16 cellular contexts compared by ENCODE assay signal in the genomic region with DNA sequence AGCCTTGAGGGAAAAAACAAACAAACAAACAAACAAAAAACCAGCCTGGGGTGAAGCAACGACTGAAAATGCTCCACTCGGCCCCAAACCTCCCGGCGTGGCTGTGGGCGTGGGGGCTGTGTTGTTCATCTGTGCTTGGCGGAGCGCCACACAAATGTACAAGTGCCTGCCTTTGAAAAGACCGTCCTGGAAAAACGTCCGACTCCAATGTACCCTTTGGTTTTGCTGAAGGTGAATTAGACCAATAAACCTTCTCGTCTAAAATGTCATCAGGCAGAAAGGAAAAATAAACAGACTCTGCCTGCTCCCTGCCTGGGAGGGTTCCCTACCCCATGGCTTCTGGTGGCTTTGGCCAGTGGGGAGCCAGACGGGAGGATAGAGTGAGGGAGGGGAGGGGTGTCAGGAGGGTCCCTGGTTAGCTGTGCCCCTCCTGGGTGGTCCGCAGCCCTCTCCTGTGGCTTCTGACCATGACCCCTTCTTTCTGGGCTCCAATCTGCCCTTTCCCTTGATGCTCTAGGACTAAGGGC.
DNase-seq lines count a peak whose midpoint lies in the region; ATAC-seq, FAIRE-seq and TF ChIP-seq lines count a peak whose summit lies in the region.
"Had no signal": no experiment of that assay in that cellular context is flagged by ENCODE, and none has a peak within 500 bp of the region (broad histone marks: within the 10 kb centered on the region; RNA-seq: fewer than 3 reads in every experiment).

No MANE protein-coding gene starts in this region.

- peaks cover 46% of the 10 kb centered on the region for H3K4me1 ChIP-seq in OCI-LY1 (ENCODE audit: insufficient read depth, low read length, severe bottlenecking)
- peaks cover 18% of the 10 kb centered on the region for H3K4me1 ChIP-seq in lower lobe of right lung
- peaks cover 4% of the 10 kb centered on the region for H3K4me1 ChIP-seq in upper lobe of right lung
- H3K4me1 ChIP-seq in osteoblast (ENCODE audit: insufficient read depth, low read length): peaks cover 4% of the 10 kb centered on the region
- H3K4me1 ChIP-seq: HAP-1 had no signal

- H3K4me2 ChIP-seq in OCI-LY1 (ENCODE audit: low read length): no peak overlapping the region
- no peak overlapping the region for H3K4me2 ChIP-seq in osteoblast (ENCODE audit: insufficient read depth, low read length)

- H3K9me3 ChIP-seq in OCI-LY1 (ENCODE audit: low read length) (peaks cover 5% of the 10 kb centered on the region; the same call in 1 of the 2 replicates), lower lobe of right lung (no peaks in the 10 kb centered on the region), upper lobe of right lung (no peaks in the 10 kb centered on the region), osteoblast (ENCODE audit: low read depth, low read length) (no peaks in the 10 kb centered on the region)

- ATAC-seq in lower lobe of right lung (peak; percentile 42 to 64), upper lobe of right lung (peak; percentile 33)
- ATAC-seq: SK-N-SH treated with all-trans-retinoic acid at 6 μM for 48 hours had no signal

- H4K20me1 ChIP-seq in OCI-LY1 (ENCODE audit: insufficient read depth, low read length): no peaks in the 10 kb centered on the region
- H4K20me1 ChIP-seq in osteoblast (ENCODE audit: insufficient read depth, low read length): no peaks in the 10 kb centered on the region

- H3F3A ChIP-seq in OCI-LY1 (ENCODE audit: insufficient read depth, low read length): no peaks in the 10 kb centered on the region

- peaks cover 14% of the 10 kb centered on the region; the same call in 1 of the 2 replicates for H3K36me3 ChIP-seq in OCI-LY1 (ENCODE audit: insufficient read depth, low read length)
- H3K36me3 ChIP-seq in lower lobe of right lung: peaks cover 4% of the 10 kb centered on the region
- H3K36me3 ChIP-seq in upper lobe of right lung: no peaks in the 10 kb centered on the region
- no peaks in the 10 kb centered on the region for H3K36me3 ChIP-seq in osteoblast (ENCODE audit: insufficient read depth, low read length)
- H3K36me3 ChIP-seq: HAP-1 had no signal

- H3K4me3 ChIP-seq in OCI-LY1 (ENCODE audit: low read depth, low read length, poor library complexity, severe bottlenecking) (no peak overlapping the region), lower lobe of right lung (no peak overlapping the region), upper lobe of right lung (no peak overlapping the region), osteoblast (ENCODE audit: insufficient read depth, low read length) (no peak overlapping the region)
- H3K4me3 ChIP-seq: HAP-1 had no signal

- FAIRE-seq in HTR-8/SVneo (lab: Jason Lieb, UNC): no peak

- H3K27ac ChIP-seq in OCI-LY1 (ENCODE audit: low read depth, low read length, poor library complexity, severe bottlenecking): peak overlapping the region; percentile 90
- H3K27ac ChIP-seq in lower lobe of right lung: peak overlapping the region; percentile 16
- H3K27ac ChIP-seq in upper lobe of right lung: peak overlapping the region; percentile 13
- H3K27ac ChIP-seq in osteoblast (ENCODE audit: low read depth, low read length): no peak overlapping the region

- H2AFZ ChIP-seq in OCI-LY1 (ENCODE audit: low read length) (no peak overlapping the region), osteoblast (ENCODE audit: low read length) (no peak overlapping the region)

- no peaks in the 10 kb centered on the region for H3K9me2 ChIP-seq in OCI-LY1 (ENCODE audit: low read depth, low read length)

- no peak for TF ChIP-seq CTCF in OCI-LY1 (IDR thresholded peaks at IDR 0.05; ENCODE audit: low read length)
- TF ChIP-seq CTCF in lower lobe of right lung (IDR thresholded peaks at IDR 0.05): no peak
- no peak for TF ChIP-seq CTCF in upper lobe of right lung (IDR thresholded peaks at IDR 0.05)
- TF ChIP-seq CTCF in osteoblast (IDR thresholded peaks at IDR 0.05; ENCODE audit: extremely low read depth, low read depth, low read length): no peak

- intact Hi-C loops in lower lobe of right lung (cut with DNase I): no loop called here
- intact Hi-C loops in upper lobe of right lung (cut with DNase I): no loop called here

- DNase-seq in NCI-H345 (lab: John Stamatoyannopoulos, UW) (peak; percentile 66), NCI-H345 treated with DMSO at 0.1 percent for 48 hours (lab: John Stamatoyannopoulos, UW; ENCODE audit: unreplicated experiment) (no peak), lower lobe of right lung (no peak), upper lobe of right lung (peak; percentile 78), HTR-8/SVneo (ENCODE audit: insufficient read length, low spot score) (no peak), osteoblast (ENCODE audit: insufficient read length, low spot score, missing footprints) (no peak), GF-D8 (lab: John Stamatoyannopoulos, UW) (no peak)
- DNase-seq: C1 segment of cervical spinal cord, MV-4-11, NCI-H1417 treated with DMSO at 0.1 percent for 48 hours, NCI-H1930, NCI-H526, SHP77 treated with DMSO at 0.1 percent for 48 hours had no signal

- no peak overlapping the region for H3K9ac ChIP-seq in OCI-LY1 (ENCODE audit: low read length)

- H3K79me2 ChIP-seq in OCI-LY1 (ENCODE audit: insufficient read depth, low read length) (no peaks in the 10 kb centered on the region), osteoblast (ENCODE audit: insufficient read depth, low read length) (no peaks in the 10 kb centered on the region)

- no peaks in the 10 kb centered on the region for H3K27me3 ChIP-seq in OCI-LY1 (ENCODE audit: insufficient read depth, low read length)
- no peaks in the 10 kb centered on the region for H3K27me3 ChIP-seq in lower lobe of right lung (ENCODE audit: low read depth)
- H3K27me3 ChIP-seq in upper lobe of right lung: no peaks in the 10 kb centered on the region
- peaks cover 14% of the 10 kb centered on the region for H3K27me3 ChIP-seq in osteoblast (ENCODE audit: insufficient read depth, low read length)

Comparison
In these comparisons a context has a peak if more than half of its experiments do, and no peak if none do; other contexts are left out.
1. DNase-seq: peak in NCI-H345 (single experiment) and upper lobe of right lung (single experiment); none in NCI-H345 treated with DMSO at 0.1 percent for 48 hours (single experiment), lower lobe of right lung (single experiment), HTR-8/SVneo (single experiment), osteoblast (single experiment) and GF-D8 (single experiment).